In genomic region chr6:42790549-42791181, GRCh38 we compare ENCODE assay signal across 9 cellular contexts. TPM values are rescaled to one million over a fixed set of nuclear protein-coding genes. Genes with fewer than 3 reads are reported as not detected.
DNase-seq lines count a peak whose midpoint lies in the region; ATAC-seq, FAIRE-seq and TF ChIP-seq lines count a peak whose summit lies in the region.
"Had no signal": no experiment of that assay in that cellular context is flagged by ENCODE, and none has a peak within 500 bp of the region (broad histone marks: within the 10 kb centered on the region; RNA-seq: fewer than 3 reads in every experiment).

No MANE protein-coding gene starts in this region.

- H3K4me2 ChIP-seq in SU-DHL-6 (ENCODE audit: low read depth, low read length, poor library complexity, severe bottlenecking): no peak overlapping the region
- H3K4me2 ChIP-seq: KMS-11 had no signal

- no peak overlapping the region for H2AFZ ChIP-seq in SU-DHL-6 (ENCODE audit: low read depth, low read length, severe bottlenecking)

- H3K9ac ChIP-seq in SU-DHL-6 (ENCODE audit: low read length): no peak overlapping the region
- H3K9ac ChIP-seq: KMS-11 had no signal

- H3K4me3 ChIP-seq in SU-DHL-6 (ENCODE audit: insufficient read depth, low read length, poor library complexity, severe bottlenecking) (no peak overlapping the region), gastrocnemius medialis (no peak overlapping the region)

- no peaks in the 10 kb centered on the region for H4K20me1 ChIP-seq in SU-DHL-6 (ENCODE audit: low read depth, low read length)

- intact Hi-C loops in left cardiac atrium (cut with DNase I): no loop called here
- intact Hi-C loops in gastrocnemius medialis (cut with DNase I; ENCODE audit: low total_unique reads): no loop called here

- ATAC-seq in left cardiac atrium (peak; percentile 30 to 39), gastrocnemius medialis (no peak), HG02798 (IDR thresholded peaks at IDR 0.05; ENCODE audit: poor library complexity, unreplicated experiment) (no peak)
- ATAC-seq: Panc1 had no signal

- TF ChIP-seq POLR2A in GM12891 (IDR thresholded peaks at IDR 0.05; ENCODE audit: low read depth, low read length) (0 out of 2 replicates have a peak, but pooled peaks have one; percentile 24), gastrocnemius medialis (IDR thresholded peaks at IDR 0.05) (no peak)

- H3K27ac ChIP-seq in SU-DHL-6 (ENCODE audit: low read depth, low read length): peak overlapping the region; percentile 4
- peak overlapping the region; percentile 65 to 100 (median 98) for H3K27ac ChIP-seq in gastrocnemius medialis
- H3K27ac ChIP-seq: KMS-11 had no signal

- peaks cover 64% of the 10 kb centered on the region for H3F3A ChIP-seq in SU-DHL-6 (ENCODE audit: insufficient read depth)

- H3K9me3 ChIP-seq in SU-DHL-6 (ENCODE audit: insufficient read depth, low read length) (no peaks in the 10 kb centered on the region), gastrocnemius medialis (no peaks in the 10 kb centered on the region)

- peaks cover 51 to 64% of the 10 kb centered on the region in 2 donors for H3K4me1 ChIP-seq in gastrocnemius medialis

- H3K36me3 ChIP-seq in SU-DHL-6 (ENCODE audit: low read length) (no peaks in the 10 kb centered on the region), gastrocnemius medialis (no peaks in the 10 kb centered on the region)

- DNase-seq in GM12891 (ENCODE audit: insufficient read length, low spot score): no peak
- DNase-seq in left cardiac atrium: no peak
- DNase-seq in gastrocnemius medialis: no peak
- no peak for DNase-seq in NCI-H526 (lab: John Stamatoyannopoulos, UW)
- no peak for DNase-seq in GM13976 (ENCODE audit: low spot score)

- TF ChIP-seq CTCF in SU-DHL-6 (IDR thresholded peaks at IDR 0.05; ENCODE audit: insufficient read depth, low read length, poor library complexity, severe bottlenecking): no peak
- TF ChIP-seq CTCF in gastrocnemius medialis (IDR thresholded peaks at IDR 0.05 in 4 of 5, conservative IDR thresholded peaks at IDR 0.05 in 1 of 5): no peak
- no peak for TF ChIP-seq CTCF in GM13976 (IDR thresholded peaks at IDR 0.05; ENCODE audit: borderline replicate concordance, control extremely low read depth, extremely low read depth, insufficient read depth, missing control alignments)

- peaks cover 83% of the 10 kb centered on the region for H3K79me2 ChIP-seq in SU-DHL-6 (ENCODE audit: insufficient read depth, low read length)

- in situ Hi-C loops in gastrocnemius medialis (cut with MboI; ENCODE audit: low sequenced_read_pairs in 4 of 4) (no loop called here), GM13976 (cut with MboI; ENCODE audit: low sequenced_read_pairs, unreplicated experiment) (no loop called here)

- H3K9me2 ChIP-seq in SU-DHL-6 (replicated peaks; ENCODE audit: insufficient read depth, low read length): no peaks in the 10 kb centered on the region

- H3K27me3 ChIP-seq in SU-DHL-6 (ENCODE audit: low read length): no peaks in the 10 kb centered on the region
- no peaks in the 10 kb centered on the region for H3K27me3 ChIP-seq in gastrocnemius medialis

- no peak for FAIRE-seq in GM12891 (lab: Jason Lieb, UNC)

TF ChIP-seq in GM12891, 5 proteins besides CTCF, POLR2A, EP300 and RAD21:
- TF ChIP-seq POU2F2 (IDR thresholded peaks at IDR 0.05; ENCODE audit: low read depth, low read length) (peak; percentile 40; the same call in 1 of the 2 replicates), SPI1 (IDR thresholded peaks at IDR 0.05; ENCODE audit: low read depth, low read length) (no peak), POLR2AphosphoS5 (IDR thresholded peaks at IDR 0.05; ENCODE audit: low read depth, low read length) (peak; percentile 24; the same call in 1 of the 2 replicates), TAF1 (IDR thresholded peaks at IDR 0.05; ENCODE audit: low read depth, low read length) (no peak)

RNA-seq across cellular contexts. Expression of gene BICRAL, which starts 8.8 kb away (rescaled TPM):
- 4.3 TPM for polyA plus RNA-seq in GM12891 (2012; ENCODE audit: low read depth, missing spikeins)
- 10 to 100 TPM; 10.0 to 10.7 TPM for total RNA-seq in left cardiac atrium
- 10 to 100 TPM in 2 of 4 donors, 1 to 10 TPM in 2; 7.9 to 10.2 (median 9.7) TPM for total RNA-seq in gastrocnemius medialis

RNA-seq across cellular contexts. Expression of gene TBCC, which starts 44.8 kb away (rescaled TPM):
- 13.4 TPM for polyA plus RNA-seq in GM12891 (2012; ENCODE audit: low read depth, missing spikeins)
- total RNA-seq in left cardiac atrium (10 to 100 TPM; 12.2 to 13.0 TPM), gastrocnemius medialis (10 to 100 TPM; 33.2 to 61.8 (median 45.1) TPM)

Comparison
In these comparisons a context has a peak if more than half of its experiments do, and no peak if none do; other contexts are left out.
1. ATAC-seq: peak in left cardiac atrium (2 of 2); none in gastrocnemius medialis (0 of 2) and HG02798 (single experiment).